19 cellular contexts compared by ENCODE assay signal in the genomic region with DNA sequence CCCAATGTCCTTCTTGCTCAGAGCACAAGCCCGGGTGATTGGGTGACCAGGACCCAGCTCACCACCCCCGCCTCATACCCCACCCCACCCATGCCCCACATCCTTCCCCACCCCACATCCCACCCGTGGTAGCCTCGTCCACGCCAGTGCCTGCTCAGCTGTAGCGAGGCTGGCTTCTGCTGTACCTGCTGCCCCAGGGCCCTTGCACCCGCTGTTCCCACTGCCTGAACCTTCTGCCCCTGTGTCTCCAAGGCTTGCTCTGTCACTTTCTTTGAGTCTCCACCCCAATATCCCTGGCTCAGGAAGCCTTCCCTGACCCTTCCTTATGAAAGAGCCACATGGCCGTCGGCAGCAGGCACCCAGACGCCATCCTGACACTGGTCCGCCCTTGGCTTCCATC.
"Had no signal": no experiment of that assay in that cellular context is flagged by ENCODE, and none has a peak within 500 bp of the region (broad histone marks: within the 10 kb centered on the region; RNA-seq: fewer than 3 reads in every experiment).

No MANE protein-coding gene starts in this region.

- H3K4me2 ChIP-seq: hepatocyte had no signal

- H3K36me3 ChIP-seq: gastroesophageal sphincter, right atrium auricular region, tibial nerve had no signal

- H3K4me3 Mint-ChIP-seq: activated B cell treated with CpG ODN at 0.5 μM for 24 hours had no signal

- H3K27me3 ChIP-seq: hepatocyte, right atrium auricular region, tibial nerve had no signal

- H3K27me3 Mint-ChIP-seq: activated CD8-positive, alpha-beta T cell treated with anti-CD3 and anti-CD28 coated beads for 36 hours; activated naive CD8-positive, alpha-beta T cell had no signal

- DNase-seq: activated B cell treated with CpG ODN at 0.5 μM for 24 hours; activated CD4-positive, alpha-beta T cell treated with anti-CD3 and anti-CD28 coated beads, Interleukin-2, amount 50 U/mL, for 1 hour; activated naive CD4-positive, alpha-beta T cell treated with Interleukin-2 at 50 U/mL for 16 hours; activated T-cell treated with anti-CD3 and anti-CD28 coated beads, Interleukin-2, amount 50 U/mL, for 48 hours; amniotic stem cell; caudate nucleus; cortex of kidney; left cardiac atrium; left ventricle myocardium superior; naive B cell; occipital lobe; stimulated activated CD4-positive, alpha-beta T cell treated with anti-CD3 and anti-CD28 coated beads, Interleukin-15, amount 100 ng/mL, for 24 hours; stimulated activated CD4-positive, alpha-beta T cell treated with anti-CD3 and anti-CD28 coated beads, Interleukin-2, amount 100 ng/mL, for 24 hours had no signal

- ATAC-seq: gastroesophageal sphincter had no signal

- H3K36me3 Mint-ChIP-seq: activated naive CD8-positive, alpha-beta T cell; naive B cell had no signal

- H3K27ac Mint-ChIP-seq: activated B cell treated with CpG ODN at 0.5 μM for 24 hours; activated CD8-positive, alpha-beta T cell treated with anti-CD3 and anti-CD28 coated beads for 36 hours had no signal

- H3K9me3 Mint-ChIP-seq: activated B cell treated with CpG ODN at 0.5 μM for 24 hours; activated CD8-positive, alpha-beta T cell treated with anti-CD3 and anti-CD28 coated beads for 36 hours; naive B cell had no signal

- H3K4me3 ChIP-seq: gastroesophageal sphincter, hepatocyte, right atrium auricular region, tibial nerve had no signal

- H3K27ac ChIP-seq: hepatocyte, tibial nerve had no signal
